In the genomic region with DNA sequence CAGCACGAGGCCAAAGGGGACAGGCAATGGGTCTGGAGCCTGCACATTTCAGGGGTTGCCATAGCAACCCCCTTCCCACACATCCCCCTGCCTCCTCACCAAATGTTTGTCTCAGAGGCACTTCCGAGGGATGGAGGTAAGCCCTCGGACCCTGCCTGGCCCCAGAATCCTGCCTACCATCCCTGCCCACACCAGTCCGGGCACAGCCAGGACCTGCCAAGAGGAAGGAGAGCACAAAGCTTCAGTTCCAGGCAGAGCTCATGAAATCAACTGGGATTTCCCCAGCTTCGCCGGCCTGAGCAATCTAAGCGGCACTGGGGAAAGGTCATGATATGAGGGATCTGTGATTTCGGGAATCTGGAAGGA, we compare ENCODE assay signal across 20 cellular contexts.
"Had no signal": no experiment of that assay in that cellular context is flagged by ENCODE, and none has a peak within 500 bp of the region (broad histone marks: within the 10 kb centered on the region; RNA-seq: fewer than 3 reads in every experiment).

No MANE protein-coding gene starts in this region.

- ATAC-seq: activated CD8-positive, alpha-beta T cell treated with anti-CD3 and anti-CD28 coated beads for 36 hours; activated naive CD8-positive, alpha-beta T cell treated with anti-CD3 and anti-CD28 coated beads, Interleukin-2, amount 50 U/mL, for 24 hours; left colon; mucosa of descending colon; naive thymus-derived CD8-positive, alpha-beta T cell had no signal

- H3K4me3 ChIP-seq: coronary artery, hepatocyte, mucosa of descending colon, thyroid gland had no signal

- H2AFZ ChIP-seq: hepatocyte had no signal

- FAIRE-seq: urothelium cell line had no signal

- H3K27ac ChIP-seq: coronary artery, epithelial cell of prostate, thyroid gland, WERI-Rb-1 had no signal

- H3K9me3 ChIP-seq: mucosa of descending colon, thyroid gland had no signal

- H3K36me3 ChIP-seq: thyroid gland, WERI-Rb-1 had no signal

- H3K79me2 ChIP-seq: hepatocyte had no signal

- H3K27me3 ChIP-seq: hepatocyte, thyroid gland had no signal

- DNase-seq: activated CD4-positive, alpha-beta T cell treated with anti-CD3 and anti-CD28 coated beads for 4 hours; activated CD8-positive, alpha-beta memory T cell treated with anti-CD3 and anti-CD28 coated beads, Interleukin-2, amount 50 U/mL, for 4 hours; activated CD8-positive, alpha-beta T cell treated with anti-CD3 and anti-CD28 coated beads for 36 hours; activated naive CD4-positive, alpha-beta T cell treated with Interleukin-2 at 50 U/mL for 16 hours; activated naive CD8-positive, alpha-beta T cell treated with anti-CD3 and anti-CD28 coated beads, Interleukin-2, amount 50 U/mL, for 24 hours; caudate nucleus; effector memory CD4-positive, alpha-beta T cell; left colon; mammary epithelial cell; mucosa of descending colon; naive thymus-derived CD8-positive, alpha-beta T cell; stimulated activated CD4-positive, alpha-beta T cell treated with anti-CD3 and anti-CD28 coated beads, Interleukin-15, amount 100 ng/mL, for 24 hours; stimulated activated CD4-positive, alpha-beta T cell treated with anti-CD3 and anti-CD28 coated beads, Interleukin-4, amount 100 ng/mL, for 24 hours; T-helper 1 cell; thyroid gland; WERI-Rb-1 had no signal
